ENCODE assay signal across 10 cellular contexts in genomic region chr10:102673235-102673634, GRCh38. TPM values are rescaled to one million over a fixed set of nuclear protein-coding genes. Genes with fewer than 3 reads are reported as not detected.
A peak's percentile ranks its signal among the peaks of the same experiment; 100 is the strongest.
DNase-seq lines count a peak whose midpoint lies in the region; ATAC-seq and TF ChIP-seq lines count a peak whose summit lies in the region.
"Had no signal": no experiment of that assay in that cellular context is flagged by ENCODE, and none has a peak within 500 bp of the region (broad histone marks: within the 10 kb centered on the region; RNA-seq: fewer than 3 reads in every experiment).

No MANE protein-coding gene starts in this region.

- no peak overlapping the region for H3K4me3 ChIP-seq in sigmoid colon

- CTCF ChIA-PET in CD4-positive, alpha-beta T cell (lab: Charles Lee), result interaction anchor here (1.9 to 5.6 kb wide), 3 partner anchors 28 to 89 kb away, joined by 7 to 30 read pairs (median 20); partner anchors contain the start of genes ARL3, SFXN2 and TRIM8
- CTCF ChIA-PET in RWPE1 (lab: Yijun Ruan, JAX), result interaction anchor here (0.5 to 0.7 kb wide), 2 partner anchors 24 to 104 kb away, joined by 4 to 5 read pairs; no protein-coding TSS in a partner anchor

- peaks cover 73% of the 10 kb centered on the region for H3K4me1 Mint-ChIP-seq in CD4-positive, alpha-beta T cell (ENCODE audit: low read depth)
- H3K4me1 Mint-ChIP-seq in immature natural killer cell, result peaks cover 40 to 46% of the 10 kb centered on the region in 2 donors

- H3K9me3 Mint-ChIP-seq in CD4-positive, alpha-beta T cell, result no peaks in the 10 kb centered on the region
- no peaks in the 10 kb centered on the region for H3K9me3 Mint-ChIP-seq in immature natural killer cell

- TF ChIP-seq POLR2A in sigmoid colon (IDR thresholded peaks at IDR 0.05) (no peak), GM18505 (IDR thresholded peaks at IDR 0.05; ENCODE audit: borderline replicate concordance, extremely low read depth, insufficient read depth, insufficient read length) (no peak)

- H3K4me3 Mint-ChIP-seq in CD4-positive, alpha-beta T cell, result peak overlapping the region; percentile 69
- peak overlapping the region; percentile 76 to 93 (median 86) for H3K4me3 Mint-ChIP-seq in immature natural killer cell

- intact Hi-C loops in CD4-positive, alpha-beta T cell (cut with DNase I, micrococcal nuclease), result no loop called here
- intact Hi-C loops in sigmoid colon (cut with DNase I), result no loop called here

- H3K27ac ChIP-seq in CD4-positive, alpha-beta T cell (ENCODE audit: low read depth, low read length), result no peak overlapping the region
- H3K27ac ChIP-seq in RWPE1, result peak overlapping the region; percentile 90
- H3K27ac ChIP-seq in sigmoid colon, result peak overlapping the region; percentile 67 to 72 (median 69)

- H3K9me3 ChIP-seq in CD4-positive, alpha-beta T cell (ENCODE audit: control insufficient read depth, low read length), result no peaks in the 10 kb centered on the region
- no peaks in the 10 kb centered on the region for H3K9me3 ChIP-seq in sigmoid colon

- ATAC-seq in CD4-positive, alpha-beta T cell (ENCODE audit: poor library complexity), result no peak
- ATAC-seq in GM18505 (IDR thresholded peaks at IDR 0.05; ENCODE audit: unreplicated experiment), result no peak

- no peaks in the 10 kb centered on the region for H3K36me3 Mint-ChIP-seq in CD4-positive, alpha-beta T cell (ENCODE audit: low read depth)
- H3K36me3 Mint-ChIP-seq in immature natural killer cell, result no peaks in the 10 kb centered on the region

- TF ChIP-seq EP300 in sigmoid colon (IDR thresholded peaks at IDR 0.05), result no peak

- 90 to 92% methylated on average over 10 of the region's 10 CpGs for WGBS in sigmoid colon, 2 donors

- POLR2A ChIA-PET in CD4-positive, alpha-beta T cell (lab: Charles Lee), result interaction anchor here (0.7 to 7.3 kb wide), 11 partner anchors 8 to 504 kb away, joined by 3 to 134 read pairs (median 5); partner anchors contain the start of genes ARL3, SFXN2 and TRIM8
- POLR2A ChIA-PET in RWPE1 (lab: Yijun Ruan, JAX; ENCODE audit: low non-redundant PET), result interaction anchor here (0.6 kb wide), 1 partner anchor 43 kb away, joined by 12 read pairs; no protein-coding TSS in a partner anchor

- no peak for TF ChIP-seq CTCF in CD4-positive, alpha-beta T cell (IDR thresholded peaks at IDR 0.05)
- TF ChIP-seq CTCF in RWPE1 (conservative IDR thresholded peaks at IDR 0.05; ENCODE audit: low read depth) (no peak), sigmoid colon (IDR thresholded peaks at IDR 0.05) (no peak)

- no peaks in the 10 kb centered on the region for H3K27me3 ChIP-seq in CD4-positive, alpha-beta T cell (ENCODE audit: control insufficient read depth, insufficient read depth, low read length)
- H3K27me3 ChIP-seq in sigmoid colon, result no peaks in the 10 kb centered on the region

- no peaks in the 10 kb centered on the region for H3K36me3 ChIP-seq in sigmoid colon

- no peak for DNase-seq in CD4-positive, alpha-beta T cell
- DNase-seq in RWPE1 (ENCODE audit: low spot score) (no peak), immature natural killer cell (no peak), sigmoid colon (peak; percentile 40), DMS53 (lab: John Stamatoyannopoulos, UW) (no peak), LoVo (ENCODE audit: low spot score) (no peak), NCI-H524 treated with DMSO at 0.1 percent for 48 hours (lab: John Stamatoyannopoulos, UW) (no peak)
- DNase-seq: DMS79 treated with DMSO at 0.1 percent for 48 hours, SW 1271 had no signal

- peak overlapping the region; percentile 94 for H3K27ac Mint-ChIP-seq in CD4-positive, alpha-beta T cell
- peak overlapping the region in 5 of 6 donors; percentile 85 to 88 (median 88) for H3K27ac Mint-ChIP-seq in immature natural killer cell

- no peaks in the 10 kb centered on the region for H3K27me3 Mint-ChIP-seq in CD4-positive, alpha-beta T cell
- peaks cover 3 to 11% (median 5%) of the 10 kb centered on the region in 3 donors for H3K27me3 Mint-ChIP-seq in immature natural killer cell (ENCODE audit: low read depth in 3 of 3)

- peaks cover 0 to 60% (median 40%) of the 10 kb centered on the region in 4 donors for H3K4me1 ChIP-seq in sigmoid colon

RNA-seq across cellular contexts. Expression of gene TRIM8, which starts 29.0 kb away (rescaled TPM):
- total RNA-seq in CD4-positive, alpha-beta T cell, result 10 to 100 TPM; 80.9 to 81.6 TPM
- polyA plus RNA-seq in immature natural killer cell (10 to 100 TPM; 30.5 to 78.8 (median 39.2) TPM), sigmoid colon (10 to 100 TPM; 25.0 to 53.0 (median 46.8) TPM)
- total RNA-seq in sigmoid colon, result 10 to 100 TPM; 58.9 to 88.6 (median 67.1) TPM

RNA-seq across cellular contexts. Expression of gene ARL3, which starts 41.0 kb away (rescaled TPM):
- 1 to 10 TPM in 1 of 2 experiments, under 1 TPM in 1; 0.99 to 1.3 TPM for total RNA-seq in CD4-positive, alpha-beta T cell
- polyA plus RNA-seq in immature natural killer cell, result 1 to 10 TPM; 2.6 to 3.9 (median 3.6) TPM
- 10 to 100 TPM in 2 of 4 donors, 1 to 10 TPM in 2; 7.3 to 12.0 (median 9.3) TPM for total RNA-seq in sigmoid colon
- 1 to 10 TPM; 4.6 to 8.4 (median 5.4) TPM for polyA plus RNA-seq in sigmoid colon

RNA-seq across cellular contexts. Expression of gene SFXN2, which starts 41.2 kb away (rescaled TPM):
- total RNA-seq in CD4-positive, alpha-beta T cell, result 1 to 10 TPM; 6.4 to 7.6 TPM
- polyA plus RNA-seq in immature natural killer cell (1 to 10 TPM; 4.9 to 9.6 (median 7.9) TPM), sigmoid colon (10 to 100 TPM in 1 of 3 donors, 1 to 10 TPM in 2; 2.4 to 11.6 (median 3.0) TPM)
- 1 to 10 TPM in 2 of 4 donors, under 1 TPM in 2; 0.66 to 6.1 (median 1.5) TPM for total RNA-seq in sigmoid colon
